In genomic region chr12:19144985-19145384, GRCh38 we compare ENCODE assay signal across 21 cellular contexts. TPM values are rescaled to one million over a fixed set of nuclear protein-coding genes. Genes with fewer than 3 reads are reported as not detected.
A peak's percentile ranks its signal among the peaks of the same experiment; 100 is the strongest.
DNase-seq lines count a peak whose midpoint lies in the region; ATAC-seq, FAIRE-seq and TF ChIP-seq lines count a peak whose summit lies in the region.
"Had no signal": no experiment of that assay in that cellular context is flagged by ENCODE, and none has a peak within 500 bp of the region (broad histone marks: within the 10 kb centered on the region; RNA-seq: fewer than 3 reads in every experiment).

No MANE protein-coding gene starts in this region.

- no peak overlapping the region for H2BK15ac ChIP-seq in H9 (ENCODE audit: low read depth, low read length)

- H4K20me1 ChIP-seq in H9 (ENCODE audit: control insufficient read depth, insufficient read depth, insufficient read length), result no peaks in the 10 kb centered on the region
- H4K20me1 ChIP-seq: BLaER1 treated with 17β-estradiol and CSF1 and Interleukin-3, amounts not matched to agents 10 nM and 100 nM had no signal

- no peak overlapping the region for H3K18ac ChIP-seq in H9 (ENCODE audit: insufficient read length, low read depth, low read length)

- WGBS in H9 (ENCODE audit: extremely low coverage, insufficient read length, low lambda C conversion rate), result no CpG with 5 or more reads among the region's 2 CpGs
- WGBS in small intestine, 3 donors, result 8 to 50% (median 40%) methylated on average over 2 of the region's 2 CpGs

- H3K27me3 ChIP-seq in H9 (ENCODE audit: insufficient read depth, low read length) (no peaks in the 10 kb centered on the region), small intestine (ENCODE audit: control insufficient read depth in 2 of 2, insufficient read depth in 2 of 2, low read length in 2 of 2) (no peaks in the 10 kb centered on the region)
- H3K27me3 ChIP-seq: BLaER1 treated with 17β-estradiol and CSF1 and Interleukin-3, amounts not matched to agents 10 nM and 100 nM; MG63; Peyer's patch; SJCRH30 had no signal

- DNase-seq in H9 (no peak), LoVo (ENCODE audit: low spot score) (peak; percentile 18), left lobe of liver (ENCODE audit: low spot score) (no peak), small intestine (peak; percentile 93), globus pallidus (ENCODE audit: low spot score) (no peak)
- no peak for DNase-seq in stimulated activated CD4-positive, alpha-beta T cell treated with anti-CD3 and anti-CD28 coated beads, Interleukin-1b, Interleukin-23, amount 100 ng/mL, for 48 hours
- DNase-seq: CD4-positive, alpha-beta memory T cell; EL; GF-D8; Kasumi-1; MG63; NCI-H1417; NCI-H1694 treated with DMSO at 0.1 percent for 48 hours; NCI-H2081 treated with DMSO at 0.1 percent for 48 hours; NCI-H2171 treated with DMSO at 0.1 percent for 48 hours; NCI-H524 treated with DMSO at 0.1 percent for 48 hours; Peyer's patch; SJCRH30 had no signal

- H4K91ac ChIP-seq in H9 (ENCODE audit: insufficient read length, low read depth, low read length), result no peak overlapping the region

- H2AFZ ChIP-seq in H9 (ENCODE audit: low read length), result no peak overlapping the region

- H3K4me3 Mint-ChIP-seq in H9, result no peak overlapping the region
- H3K4me3 Mint-ChIP-seq: CD4-positive, alpha-beta memory T cell had no signal

- H3K36me3 ChIP-seq in small intestine (ENCODE audit: control insufficient read depth in 2 of 2, insufficient read depth in 2 of 2, low read length in 2 of 2), result peaks cover 0 to 3% of the 10 kb centered on the region in 2 donors
- H3K36me3 ChIP-seq: MG63, Peyer's patch had no signal

- peaks cover 6% of the 10 kb centered on the region for H3K79me1 ChIP-seq in H9 (ENCODE audit: insufficient read depth, low read depth, low read length, poor library complexity, severe bottlenecking)

- no peak for TF ChIP-seq CTCF in H9 (conservative IDR thresholded peaks at IDR 0.05)

- H3K27ac ChIP-seq in H9 (ENCODE audit: insufficient read length, low read depth, low read length) (no peak overlapping the region), small intestine (ENCODE audit: low read depth in 1 of 2, low read length in 1 of 2) (no peak overlapping the region)
- H3K27ac ChIP-seq: BLaER1 treated with 17β-estradiol and CSF1 and Interleukin-3, amounts not matched to agents 10 nM and 100 nM; Peyer's patch; SJCRH30 had no signal

- peak overlapping the region; percentile 49 for H3K23ac ChIP-seq in H9 (ENCODE audit: insufficient read length, low read depth, low read length)

- no peaks in the 10 kb centered on the region for H3K4me1 ChIP-seq in H9 (ENCODE audit: insufficient read depth, low read length)
- H3K4me1 ChIP-seq in small intestine (ENCODE audit: control insufficient read depth in 2 of 2, insufficient read depth in 1 of 2, low read depth in 1 of 2, low read length in 1 of 2), result peaks cover 0 to 5% of the 10 kb centered on the region in 2 donors
- H3K4me1 ChIP-seq: SJCRH30 had no signal

- H3K27ac Mint-ChIP-seq in H9, result no peak overlapping the region
- H3K27ac Mint-ChIP-seq: CD4-positive, alpha-beta memory T cell had no signal

- no peak overlapping the region for H2BK120ac ChIP-seq in H9 (ENCODE audit: low read depth, low read length, poor library complexity, severe bottlenecking)

- H2BK20ac ChIP-seq in H9 (ENCODE audit: low read depth, low read length, poor library complexity, severe bottlenecking), result no peak overlapping the region

- H3K9ac ChIP-seq in H9 (ENCODE audit: extremely low read depth, insufficient read length, low read length), result no peak overlapping the region
- H3K9ac ChIP-seq: BLaER1 treated with 17β-estradiol and CSF1 and Interleukin-3, amounts not matched to agents 10 nM and 100 nM had no signal

- H3K9me3 ChIP-seq in H9 (ENCODE audit: control insufficient read depth, low read depth, low read length) (no peaks in the 10 kb centered on the region), small intestine (ENCODE audit: control insufficient read depth, low read depth) (no peaks in the 10 kb centered on the region)
- H3K9me3 ChIP-seq: MG63, Peyer's patch, SJCRH30 had no signal

- no peak overlapping the region for H3K14ac ChIP-seq in H9 (ENCODE audit: insufficient read depth, low read length)

- no peak overlapping the region for H4K5ac ChIP-seq in H9 (ENCODE audit: insufficient read length, low read depth, low read length)

- H3K23me2 ChIP-seq in H9 (ENCODE audit: insufficient read length, low read depth, low read length, poor library complexity, severe bottlenecking), result no peaks in the 10 kb centered on the region

- H2BK12ac ChIP-seq in H9 (ENCODE audit: insufficient read length, low read depth, low read length), result no peak overlapping the region

- no peak overlapping the region for H3T11ph ChIP-seq in H9 (ENCODE audit: low read length)

- H4K8ac ChIP-seq in H9 (replicated peaks; ENCODE audit: insufficient read length, low read depth, low read length), result no peak overlapping the region

- H3K4me3 ChIP-seq in small intestine (ENCODE audit: low read depth in 1 of 2, low read length in 2 of 2), result no peak overlapping the region
- H3K4me3 ChIP-seq: BLaER1 treated with 17β-estradiol and CSF1 and Interleukin-3, amounts not matched to agents 10 nM and 100 nM; MG63; Peyer's patch; SJCRH30 had no signal

- H3K27me3 Mint-ChIP-seq in H9 (ENCODE audit: low read depth), result no peaks in the 10 kb centered on the region
- H3K27me3 Mint-ChIP-seq: CD4-positive, alpha-beta memory T cell had no signal

- H3K4me2 ChIP-seq in H9 (ENCODE audit: insufficient read depth, insufficient read length, low read length), result no peak overlapping the region
- H3K4me2 ChIP-seq: BLaER1 treated with 17β-estradiol and CSF1 and Interleukin-3, amounts not matched to agents 10 nM and 100 nM had no signal

- H3K9me3 Mint-ChIP-seq in H9, result no peaks in the 10 kb centered on the region
- H3K9me3 Mint-ChIP-seq: CD4-positive, alpha-beta memory T cell had no signal

- ATAC-seq in left lobe of liver (peak; percentile 58), HG02981 (IDR thresholded peaks at IDR 0.05; ENCODE audit: unreplicated experiment) (no peak)

- peak; percentile 75 for FAIRE-seq in small intestine (lab: Jason Lieb, UNC)
- FAIRE-seq: HTR-8/SVneo had no signal

- H3K4ac ChIP-seq in H9 (ENCODE audit: low read depth, low read length), result no peak overlapping the region

- no peak overlapping the region for H2BK5ac ChIP-seq in H9 (ENCODE audit: insufficient read length, low read length)

- peaks cover 9 to 19% of the 10 kb centered on the region in 2 experiments for H3K4me1 Mint-ChIP-seq in H9
- H3K4me1 Mint-ChIP-seq: CD4-positive, alpha-beta memory T cell had no signal

- peaks cover 24 to 59% (median 50%) of the 10 kb centered on the region in 3 experiments for H3K36me3 Mint-ChIP-seq in H9 (ENCODE audit: insufficient read depth in 1 of 3, low read depth in 3 of 3)

- peaks cover 26% of the 10 kb centered on the region; the same call in 1 of the 2 replicates for H3K79me2 ChIP-seq in H9 (ENCODE audit: insufficient read depth, low read length)

- no peak overlapping the region for H2AK5ac ChIP-seq in H9 (ENCODE audit: insufficient read length, low read length)

- no peak overlapping the region for H3K56ac ChIP-seq in H9 (ENCODE audit: insufficient read length, low read depth, low read length)

RNA-seq across cellular contexts. Expression of gene PLEKHA5, which starts 15.5 kb away (rescaled TPM):
- total RNA-seq in H9 (2021) (82.5 and 86.7 TPM in 2 replicates), left lobe of liver (15.8 TPM)
- 10 to 100 TPM; 13.2 to 23.7 (median 15.4) TPM for polyA plus RNA-seq in small intestine

Comparison
In these comparisons a context has a peak if more than half of its experiments do, and no peak if none do; other contexts are left out.
1. DNase-seq: peak in LoVo (single experiment) and small intestine (single experiment); none in H9 (single experiment), left lobe of liver (single experiment), globus pallidus (single experiment) and stimulated activated CD4-positive, alpha-beta T cell treated with anti-CD3 and anti-CD28 coated beads, Interleukin-1b, Interleukin-23, amount 100 ng/mL, for 48 hours (single experiment).